In genomic region chr7:45036317-45036716, GRCh38 we compare ENCODE assay signal across 12 cellular contexts. TPM values are rescaled to one million over a fixed set of nuclear protein-coding genes. Genes with fewer than 3 reads are reported as not detected.
DNase-seq lines count a peak whose midpoint lies in the region; ATAC-seq lines count a peak whose summit lies in the region.
"Had no signal": no experiment of that assay in that cellular context is flagged by ENCODE, and none has a peak within 500 bp of the region (broad histone marks: within the 10 kb centered on the region; RNA-seq: fewer than 3 reads in every experiment).

No MANE protein-coding gene starts in this region.

- no peak overlapping the region for H2BK5ac ChIP-seq in neuronal stem cell (ENCODE audit: low read length)

- no peak overlapping the region for H3K4me3 ChIP-seq in neuronal stem cell (ENCODE audit: low read length in 2 of 2)
- H3K4me3 ChIP-seq: smooth muscle cell had no signal

- peaks cover 9% of the 10 kb centered on the region for H3K79me1 ChIP-seq in neuronal stem cell (ENCODE audit: low read depth, low read length)

- H3K27me3 Mint-ChIP-seq in activated CD4-positive, alpha-beta T cell treated with anti-CD3 and anti-CD28 coated beads for 36 hours: no peaks in the 10 kb centered on the region
- no peaks in the 10 kb centered on the region for H3K27me3 Mint-ChIP-seq in central memory CD8-positive, alpha-beta T cell

- no peak overlapping the region for H2BK120ac ChIP-seq in neuronal stem cell (ENCODE audit: low read depth, low read length)

- no peak overlapping the region for H2BK15ac ChIP-seq in neuronal stem cell (ENCODE audit: low read length)

- H3K14ac ChIP-seq in neuronal stem cell (ENCODE audit: low read length): no peak overlapping the region

- H3K18ac ChIP-seq in neuronal stem cell (ENCODE audit: low read length): no peak overlapping the region

- no peak overlapping the region for H3K23ac ChIP-seq in neuronal stem cell (ENCODE audit: low read depth, low read length, poor library complexity)

- intact Hi-C loops in activated CD4-positive, alpha-beta T cell treated with anti-CD3 and anti-CD28 coated beads for 36 hours (cut with DNase I, micrococcal nuclease): loop anchor here in 1 of 2 experiments (10.0 kb wide), 1 partner anchor 542 kb away; the partner anchor contains the start of gene NUDCD3

- CTCF ChIA-PET in activated CD4-positive, alpha-beta T cell treated with anti-CD3 and anti-CD28 coated beads for 36 hours (lab: Charles Lee): interaction anchor here (0.8 to 1.5 kb wide), 6 partner anchors 9 to 159 kb away, joined by 3 to 4 read pairs (median 3); no protein-coding TSS in a partner anchor

- H4K91ac ChIP-seq in neuronal stem cell (ENCODE audit: low read depth, low read length, poor library complexity): no peak overlapping the region

- H2BK12ac ChIP-seq in neuronal stem cell (ENCODE audit: low read length): no peak overlapping the region

- H3K4me1 ChIP-seq in neuronal stem cell (ENCODE audit: control insufficient read depth in 2 of 2, insufficient read depth in 1 of 2, low read depth in 1 of 2, low read length in 2 of 2): peaks cover 0 to 15% of the 10 kb centered on the region in 2 donors

- H4K8ac ChIP-seq in neuronal stem cell (ENCODE audit: low read depth, low read length): no peak overlapping the region

- no peak overlapping the region for H3K4me2 ChIP-seq in neuronal stem cell (ENCODE audit: insufficient read depth, low read length, poor library complexity, severe bottlenecking)
- H3K4me2 ChIP-seq: smooth muscle cell had no signal

- no peaks in the 10 kb centered on the region for H3K27me3 ChIP-seq in neuronal stem cell (ENCODE audit: control insufficient read depth in 3 of 3, insufficient read depth in 3 of 3, low read depth in 1 of 3, low read length in 3 of 3)

- H3K36me3 Mint-ChIP-seq in activated CD4-positive, alpha-beta T cell treated with anti-CD3 and anti-CD28 coated beads for 36 hours (ENCODE audit: low read depth): peaks cover 39% of the 10 kb centered on the region
- H3K36me3 Mint-ChIP-seq in central memory CD8-positive, alpha-beta T cell (ENCODE audit: insufficient read depth): peaks cover 59% of the 10 kb centered on the region

- no peak overlapping the region for H3K4ac ChIP-seq in neuronal stem cell (ENCODE audit: low read length)

- H3K9me3 ChIP-seq in neuronal stem cell (replicated peaks in 1 of 2; ENCODE audit: control insufficient read depth in 2 of 2, insufficient read depth in 1 of 2, low read depth in 1 of 2, low read length in 2 of 2): no peaks in the 10 kb centered on the region

- no peak overlapping the region for H3K9ac ChIP-seq in neuronal stem cell (ENCODE audit: low read depth, low read length, poor library complexity)

- peak overlapping the region; percentile 28 for H3K27ac ChIP-seq in neuronal stem cell (replicated peaks; ENCODE audit: low read length)

- no peak for DNase-seq in activated CD4-positive, alpha-beta T cell treated with anti-CD3 and anti-CD28 coated beads for 36 hours
- DNase-seq in activated CD4-positive, alpha-beta T cell treated with anti-CD3 and anti-CD28 coated beads, Interleukin-2, amount 50 U/mL, for 48 hours: no peak
- peak; percentile 13 for DNase-seq in NCI-H146 treated with DMSO at 0.1 percent for 48 hours (lab: John Stamatoyannopoulos, UW; ENCODE audit: unreplicated experiment)
- DNase-seq in central memory CD8-positive, alpha-beta T cell (ENCODE audit: low spot score in 2 of 2): no peak
- no peak for DNase-seq in neuronal stem cell (ENCODE audit: low spot score)
- DNase-seq in SIG-M5 (lab: John Stamatoyannopoulos, UW): no peak
- DNase-seq in NCI-H1105 (lab: John Stamatoyannopoulos, UW): no peak
- DNase-seq: central memory CD4-positive, alpha-beta T cell; KG1; RPMI8226 had no signal

- ATAC-seq in activated CD4-positive, alpha-beta T cell treated with anti-CD3 and anti-CD28 coated beads for 36 hours: no peak
- no peak for ATAC-seq in central memory CD8-positive, alpha-beta T cell (replicated peaks; ENCODE audit: extremely low read depth, poor library complexity, severe bottlenecking)
- ATAC-seq in GM18868 (IDR thresholded peaks at IDR 0.05; ENCODE audit: unreplicated experiment): no peak

- H3K4me3 Mint-ChIP-seq in activated CD4-positive, alpha-beta T cell treated with anti-CD3 and anti-CD28 coated beads for 36 hours: peak overlapping the region; percentile 7
- H3K4me3 Mint-ChIP-seq in central memory CD8-positive, alpha-beta T cell: peak overlapping the region; percentile 73

- no CpG with 5 or more reads among the region's 3 CpGs for WGBS in neuronal stem cell (ENCODE audit: extremely low coverage in 2 of 2, insufficient read length in 2 of 2, insufficient replicate concordance in 1 of 2), 2 donors

- POLR2A ChIA-PET in activated CD4-positive, alpha-beta T cell treated with anti-CD3 and anti-CD28 coated beads for 36 hours (lab: Charles Lee): interaction anchor here (1.7 kb wide), 1 partner anchor 35 kb away, joined by 7 read pairs; no protein-coding TSS in a partner anchor

- H2AFZ ChIP-seq in neuronal stem cell (ENCODE audit: low read length): no peak overlapping the region

- no peak overlapping the region for H2AK5ac ChIP-seq in neuronal stem cell (ENCODE audit: low read depth, low read length)

- H3K36me3 ChIP-seq in neuronal stem cell (replicated peaks in 1 of 2; ENCODE audit: control insufficient read depth in 2 of 2, insufficient read depth in 2 of 2, low read length in 2 of 2): peaks cover 7 to 31% of the 10 kb centered on the region in 2 donors

- H3K9me3 Mint-ChIP-seq in activated CD4-positive, alpha-beta T cell treated with anti-CD3 and anti-CD28 coated beads for 36 hours (ENCODE audit: low read depth): no peaks in the 10 kb centered on the region
- no peaks in the 10 kb centered on the region for H3K9me3 Mint-ChIP-seq in central memory CD8-positive, alpha-beta T cell

- H3K4me1 Mint-ChIP-seq in activated CD4-positive, alpha-beta T cell treated with anti-CD3 and anti-CD28 coated beads for 36 hours: peaks cover 74% of the 10 kb centered on the region
- H3K4me1 Mint-ChIP-seq in central memory CD8-positive, alpha-beta T cell: peaks cover 80% of the 10 kb centered on the region

- H3K27ac Mint-ChIP-seq in activated CD4-positive, alpha-beta T cell treated with anti-CD3 and anti-CD28 coated beads for 36 hours: peak overlapping the region; percentile 83
- peak overlapping the region; percentile 84 for H3K27ac Mint-ChIP-seq in central memory CD8-positive, alpha-beta T cell (ENCODE audit: low read depth)

RNA-seq across cellular contexts. Expression of gene CCM2, which starts 36.3 kb away (rescaled TPM):
- 10 to 100 TPM; 70.1 to 80.1 TPM for total RNA-seq in activated CD4-positive, alpha-beta T cell treated with anti-CD3 and anti-CD28 coated beads for 36 hours
- 29.8 TPM for polyA plus RNA-seq in neuronal stem cell (2013, experiment 1 of 2)
- polyA plus RNA-seq in neuronal stem cell (2013, experiment 2 of 2): 30.1 TPM

RNA-seq across cellular contexts. Expression of gene NACAD, which starts 52.5 kb away (rescaled TPM):
- under 1 TPM; 0.14 to 0.21 TPM for total RNA-seq in activated CD4-positive, alpha-beta T cell treated with anti-CD3 and anti-CD28 coated beads for 36 hours
- 3.5 TPM for polyA plus RNA-seq in neuronal stem cell (2013, experiment 1 of 2)
- polyA plus RNA-seq in neuronal stem cell (2013, experiment 2 of 2): 3.6 TPM

RNA-seq across cellular contexts. Expression of gene MYO1G, which starts 57.5 kb away (rescaled TPM):
- 100 to 1,000 TPM; 369 to 376 TPM for total RNA-seq in activated CD4-positive, alpha-beta T cell treated with anti-CD3 and anti-CD28 coated beads for 36 hours
- 0.03 TPM for polyA plus RNA-seq in neuronal stem cell (2013, experiment 1 of 2)
- polyA plus RNA-seq in neuronal stem cell (2013, experiment 2 of 2): 0.06 TPM
- polyA plus RNA-seq: smooth muscle cell had no signal
